10 cellular contexts compared by ENCODE assay signal in the genomic region with DNA sequence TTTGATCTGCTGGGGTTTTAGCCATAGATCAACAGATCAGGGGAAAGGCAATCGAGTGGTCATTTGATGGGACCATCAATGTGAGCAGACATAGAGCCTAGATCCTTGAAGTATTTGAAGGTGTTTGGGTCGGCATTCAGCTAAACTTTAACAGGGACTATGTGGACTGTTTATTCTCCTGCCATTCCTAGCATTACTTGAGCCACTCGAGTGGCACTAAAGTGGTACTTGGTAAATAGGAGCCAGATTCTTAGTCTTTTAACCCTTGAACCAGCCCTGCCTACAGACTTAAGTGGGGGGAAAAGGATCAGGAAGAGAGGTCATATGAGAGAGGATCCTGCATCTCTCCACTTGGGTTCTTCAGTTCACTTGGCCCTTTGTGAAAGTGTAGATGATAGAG. TPM values are rescaled to one million over a fixed set of nuclear protein-coding genes. Genes with fewer than 3 reads are reported as not detected.
DNase-seq lines count a peak whose midpoint lies in the region; ATAC-seq and TF ChIP-seq lines count a peak whose summit lies in the region.
"Had no signal": no experiment of that assay in that cellular context is flagged by ENCODE, and none has a peak within 500 bp of the region (broad histone marks: within the 10 kb centered on the region; RNA-seq: fewer than 3 reads in every experiment).

No MANE protein-coding gene starts in this region.

- no peaks in the 10 kb centered on the region for H3K9me2 ChIP-seq in Loucy (replicated peaks; ENCODE audit: low read depth, low read length)

- no peak for TF ChIP-seq CTCF in Loucy (conservative IDR thresholded peaks at IDR 0.05; ENCODE audit: low read length)

- H3K36me3 ChIP-seq in Loucy (ENCODE audit: insufficient read depth, low read length) (peaks cover 3% of the 10 kb centered on the region; the same call in 1 of the 2 replicates), duodenal mucosa (ENCODE audit: control insufficient read depth in 1 of 2, insufficient read depth in 2 of 2, low read length in 2 of 2) (no peaks in the 10 kb centered on the region)

- in situ Hi-C loops in Caki2 (cut with HindIII; ENCODE audit: low pct_unique_long_range_greater_than_20kb, low sequenced_read_pairs): no loop called here

- H3K4me1 ChIP-seq in Loucy (ENCODE audit: insufficient read depth, low read length, poor library complexity, severe bottlenecking) (peaks cover 57% of the 10 kb centered on the region), duodenal mucosa (ENCODE audit: control insufficient read depth in 1 of 2, insufficient read depth in 2 of 2, low read length in 2 of 2) (peaks cover 17 to 21% of the 10 kb centered on the region in 2 donors)

- peaks cover 87% of the 10 kb centered on the region for H3K79me2 ChIP-seq in Loucy (ENCODE audit: insufficient read depth, low read length)

- DNase-seq in Caki2 (ENCODE audit: low read depth): peak; percentile 24
- DNase-seq in renal cortical epithelial cell (ENCODE audit: low read depth): peak; percentile 75
- no peak for DNase-seq in NCI-H82 treated with DMSO at 0.1 percent for 48 hours (lab: John Stamatoyannopoulos, UW; ENCODE audit: unreplicated experiment)
- no peak for DNase-seq in NCI-H2107 (lab: John Stamatoyannopoulos, UW)
- DNase-seq: activated CD4-positive, alpha-beta T cell treated with anti-CD3 and anti-CD28 coated beads for 1 hour; NCI-H748 treated with DMSO at 0.1 percent for 48 hours had no signal

- peak overlapping the region; percentile 99 for H3K4me2 ChIP-seq in Loucy (ENCODE audit: low read depth, low read length, poor library complexity, severe bottlenecking)

- H3K27me3 ChIP-seq in Loucy (ENCODE audit: insufficient read depth, low read length, poor library complexity, severe bottlenecking) (no peaks in the 10 kb centered on the region), duodenal mucosa (ENCODE audit: control insufficient read depth in 1 of 2, insufficient read depth in 2 of 2, low read length in 2 of 2) (no peaks in the 10 kb centered on the region)

- H3K9ac ChIP-seq in Loucy (ENCODE audit: low read depth, low read length, poor library complexity, severe bottlenecking) (peak overlapping the region; percentile 68), duodenal mucosa (ENCODE audit: low read depth in 1 of 2, low read length in 2 of 2) (peak overlapping the region in 1 of 2 donors; percentile 6)

- no peaks in the 10 kb centered on the region for H3K9me3 ChIP-seq in Loucy (ENCODE audit: insufficient read depth, low read depth, low read length)
- H3K9me3 ChIP-seq in duodenal mucosa (ENCODE audit: control insufficient read depth in 1 of 2, low read length in 2 of 2): no peaks in the 10 kb centered on the region

- H2AFZ ChIP-seq in Loucy (ENCODE audit: low read length): no peak overlapping the region

- H4K20me1 ChIP-seq in Loucy (ENCODE audit: insufficient read depth, low read length, poor library complexity, severe bottlenecking): peaks cover 74% of the 10 kb centered on the region

- H3F3A ChIP-seq in Loucy (ENCODE audit: low read depth): no peaks in the 10 kb centered on the region

- ATAC-seq in GM21390 (IDR thresholded peaks at IDR 0.05; ENCODE audit: unreplicated experiment): no peak
- no peak for ATAC-seq in GM21528 (IDR thresholded peaks at IDR 0.05; ENCODE audit: low FRiP score, unreplicated experiment)

- H3K4me3 ChIP-seq in Loucy (ENCODE audit: low read length, poor library complexity, severe bottlenecking) (peak overlapping the region; percentile 80), duodenal mucosa (ENCODE audit: low read depth in 1 of 2, low read length in 2 of 2) (no peak overlapping the region)

- H3K27ac ChIP-seq in duodenal mucosa (ENCODE audit: low read depth, low read length): peak overlapping the region; percentile 50

RNA-seq across cellular contexts. Expression of gene MSN, which starts 3.8 kb away (rescaled TPM):
- total RNA-seq in Caki2 (2014; rRNA removed; shearing (Covaris generic); ENCODE audit: low replicate concordance): 215 and 229 TPM in 2 replicates
- total RNA-seq in renal cortical epithelial cell: 442 and 533 TPM in 2 replicates

Comparison
In these comparisons a context has a peak if more than half of its experiments do, and no peak if none do; other contexts are left out.
1. DNase-seq: peak in Caki2 (single experiment) and renal cortical epithelial cell (single experiment); none in NCI-H82 treated with DMSO at 0.1 percent for 48 hours (single experiment) and NCI-H2107 (single experiment).